In the genomic region with DNA sequence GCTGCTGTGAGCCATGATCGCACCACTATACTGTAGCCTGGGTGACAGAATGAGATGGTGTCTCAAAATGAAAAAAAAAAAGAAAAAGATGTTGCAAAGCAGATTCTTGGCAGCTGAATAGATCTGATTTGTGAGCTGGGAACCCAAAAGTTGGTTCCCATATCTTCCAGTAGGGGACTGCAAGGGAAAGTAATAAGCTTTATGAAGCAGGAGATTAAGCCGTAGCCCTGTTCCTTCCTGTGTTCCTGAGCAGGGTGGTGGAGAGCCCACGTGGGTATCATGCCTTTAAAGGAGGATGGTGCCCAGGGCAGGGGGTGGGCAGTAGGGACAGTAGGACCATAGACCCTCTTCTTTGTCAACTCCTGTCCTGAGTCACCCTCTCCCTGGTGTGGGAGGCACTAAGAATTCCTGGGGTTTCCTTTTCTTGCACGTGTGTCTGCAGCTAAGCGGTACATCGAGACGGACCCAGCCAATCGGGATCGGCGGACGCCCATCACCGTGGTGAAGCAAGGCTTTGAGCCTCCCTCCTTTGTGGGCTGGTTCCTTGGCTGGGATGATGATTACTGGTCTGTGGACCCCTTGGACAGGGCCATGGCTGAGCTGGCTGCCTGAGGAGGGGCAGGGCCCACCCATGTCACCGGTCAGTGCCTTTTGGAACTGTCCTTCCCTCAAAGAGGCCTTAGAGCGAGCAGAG, we compare ENCODE assay signal across 11 cellular contexts. TPM values are rescaled to one million over a fixed set of nuclear protein-coding genes. Genes with fewer than 3 reads are reported as not detected.
A peak's percentile ranks its signal among the peaks of the same experiment; 100 is the strongest.
DNase-seq lines count a peak whose midpoint lies in the region; ATAC-seq and TF ChIP-seq lines count a peak whose summit lies in the region.
"Had no signal": no experiment of that assay in that cellular context is flagged by ENCODE, and none has a peak within 500 bp of the region (broad histone marks: within the 10 kb centered on the region; RNA-seq: fewer than 3 reads in every experiment).

No MANE protein-coding gene starts in this region.

- peak; percentile 32 for ATAC-seq in left lung
- ATAC-seq in GM19351 (IDR thresholded peaks at IDR 0.05; ENCODE audit: unreplicated experiment): no peak
- no peak for ATAC-seq in HG02678 (IDR thresholded peaks at IDR 0.05; ENCODE audit: unreplicated experiment)
- ATAC-seq in GM19395 (IDR thresholded peaks at IDR 0.05; ENCODE audit: unreplicated experiment): no peak
- no peak for ATAC-seq in GM18867 (IDR thresholded peaks at IDR 0.05; ENCODE audit: unreplicated experiment)

- H3K4me1 ChIP-seq in colonic mucosa (no peaks in the 10 kb centered on the region), left lung (peaks cover 0 to 37% of the 10 kb centered on the region in 2 donors), testis (peaks cover 26% of the 10 kb centered on the region)

- H3K9me3 ChIP-seq in colonic mucosa (no peaks in the 10 kb centered on the region), left lung (no peaks in the 10 kb centered on the region), testis (no peaks in the 10 kb centered on the region)

- H3K36me3 ChIP-seq in colonic mucosa (peaks cover 24% of the 10 kb centered on the region), left lung (peaks cover 0 to 99% of the 10 kb centered on the region in 2 donors), testis (ENCODE audit: low read depth, missing control alignments) (no peaks in the 10 kb centered on the region)

- no peak overlapping the region for H3K4me3 ChIP-seq in HFF-Myc (replicated peaks; ENCODE audit: low read depth, low read length)
- H3K4me3 ChIP-seq in colonic mucosa: no peak overlapping the region
- H3K4me3 ChIP-seq in left lung: no peak overlapping the region
- no peak overlapping the region for H3K4me3 ChIP-seq in testis

- no peak for TF ChIP-seq POLR2A in testis (IDR thresholded peaks at IDR 0.05)

- H3K27ac ChIP-seq in colonic mucosa (peak overlapping the region; percentile 42), left lung (peak overlapping the region; percentile 46 to 66), testis (peak overlapping the region; percentile 72 to 79)

- TF ChIP-seq CTCF in HFF-Myc (IDR thresholded peaks at IDR 0.05; ENCODE audit: low read depth, low read length, missing control alignments) (peak; percentile 22), colonic mucosa (IDR thresholded peaks at IDR 0.05) (no peak), left lung (IDR thresholded peaks at IDR 0.05) (peak; percentile 24 to 34), testis (IDR thresholded peaks at IDR 0.05) (peak in 2 of 3 experiments; percentile 27 to 53)

- H3K9ac ChIP-seq in colonic mucosa (ENCODE audit: low read depth in 2 of 2, low read length in 2 of 2): no peak overlapping the region

- DNase-seq in HFF-Myc (ENCODE audit: extremely low read depth, low read depth) (no peak), colonic mucosa (no peak), left lung (no peak), testis (no peak)
- DNase-seq: effector memory CD4-positive, alpha-beta T cell; OCI-M1; stimulated activated CD8-positive, alpha-beta memory T cell treated with anti-CD3 and anti-CD28 coated beads, Interleukin-4, amount 100 ng/mL, for 48 hours had no signal

- H3K27me3 ChIP-seq in colonic mucosa (no peaks in the 10 kb centered on the region), left lung (no peaks in the 10 kb centered on the region), testis (no peaks in the 10 kb centered on the region)

- intact Hi-C loops in colonic mucosa (cut with DNase I) (no loop called here), left lung (cut with DNase I) (no loop called here), testis (cut with DNase I; ENCODE audit: low total_unique reads) (no loop called here)

- WGBS in testis, 2 donors: 49 to 55% methylated on average over 14 of the region's 14 CpGs

RNA-seq across cellular contexts. Expression of a gene that starts 37.9 kb away (rescaled TPM):
- total RNA-seq in colonic mucosa: 100 to 1,000 TPM in 1 of 2 donors, 10 to 100 TPM in 1; 58.7 to 110 TPM
- 100 to 1,000 TPM; 496 to 576 TPM for total RNA-seq in left lung
- 10 to 100 TPM; 49.7 to 53.6 TPM for total RNA-seq in testis
- 82.3 TPM for polyA plus RNA-seq in testis (ENCODE audit: insufficient read depth, low read depth, low replicate concordance)

Comparison
In these comparisons a context has a peak if more than half of its experiments do, and no peak if none do; other contexts are left out.
1. RNA of a gene that starts 37.9 kb away (total RNA-seq): 496 to 576 TPM in left lung; 58.7 to 110 TPM in colonic mucosa and 49.7 to 53.6 TPM in testis; every median in the first group is over 4 times any median in the second.
2. Peak in every context shown above with its lines, with median percentiles within 50 percentile points of each other: H3K27ac ChIP-seq.